In genomic region chr4:168683595-168683994, GRCh38 we compare ENCODE assay signal across 1 cellular context.
TF ChIP-seq lines count a peak whose summit lies in the region.

No MANE protein-coding gene starts in this region.

TF ChIP-seq in GM12891, 5 proteins besides CTCF, POLR2A, EP300 and RAD21 (continued from another document):
- TF ChIP-seq TAF1 (IDR thresholded peaks at IDR 0.05; ENCODE audit: low read depth, low read length): no peak
- TF ChIP-seq POU2F2 (IDR thresholded peaks at IDR 0.05; ENCODE audit: low read depth, low read length): no peak
